ENCODE assay signal across 1 cellular context in genomic region chr12:123457980-123458779, GRCh38.
TF ChIP-seq lines count a peak whose summit lies in the region.

SNRNP35 (plus strand) TSS chr12:123458139; CDS start chr12:123465541, 7,402 bp downstream.

TF ChIP-seq in HepG2, 621 proteins besides CTCF, POLR2A, EP300 and RAD21 (continued from another document and continues in another):
- TF ChIP-seq, protein P1, sequence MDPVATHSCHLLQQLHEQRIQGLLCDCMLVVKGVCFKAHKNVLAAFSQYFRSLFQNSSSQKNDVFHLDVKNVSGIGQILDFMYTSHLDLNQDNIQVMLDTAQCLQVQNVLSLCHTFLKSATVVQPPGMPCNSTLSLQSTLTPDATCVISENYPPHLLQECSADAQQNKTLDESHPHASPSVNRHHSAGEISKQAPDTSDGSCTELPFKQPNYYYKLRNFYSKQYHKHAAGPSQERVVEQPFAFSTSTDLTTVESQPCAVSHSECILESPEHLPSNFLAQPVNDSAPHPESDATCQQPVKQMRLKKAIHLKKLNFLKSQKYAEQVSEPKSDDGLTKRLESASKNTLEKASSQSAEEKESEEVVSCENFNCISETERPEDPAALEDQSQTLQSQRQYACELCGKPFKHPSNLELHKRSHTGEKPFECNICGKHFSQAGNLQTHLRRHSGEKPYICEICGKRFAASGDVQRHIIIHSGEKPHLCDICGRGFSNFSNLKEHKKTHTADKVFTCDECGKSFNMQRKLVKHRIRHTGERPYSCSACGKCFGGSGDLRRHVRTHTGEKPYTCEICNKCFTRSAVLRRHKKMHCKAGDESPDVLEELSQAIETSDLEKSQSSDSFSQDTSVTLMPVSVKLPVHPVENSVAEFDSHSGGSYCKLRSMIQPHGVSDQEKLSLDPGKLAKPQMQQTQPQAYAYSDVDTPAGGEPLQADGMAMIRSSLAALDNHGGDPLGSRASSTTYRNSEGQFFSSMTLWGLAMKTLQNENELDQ (CRISPR knock-in tag; IDR thresholded peaks at IDR 0.05; ENCODE audit: borderline replicate concordance), result 0 out of 2 replicates have a peak, but pooled peaks have one; percentile 45
- peak; percentile 78 for TF ChIP-seq ZC3H13 (CRISPR knock-in tag; IDR thresholded peaks at IDR 0.05)
- TF ChIP-seq, protein P2, sequence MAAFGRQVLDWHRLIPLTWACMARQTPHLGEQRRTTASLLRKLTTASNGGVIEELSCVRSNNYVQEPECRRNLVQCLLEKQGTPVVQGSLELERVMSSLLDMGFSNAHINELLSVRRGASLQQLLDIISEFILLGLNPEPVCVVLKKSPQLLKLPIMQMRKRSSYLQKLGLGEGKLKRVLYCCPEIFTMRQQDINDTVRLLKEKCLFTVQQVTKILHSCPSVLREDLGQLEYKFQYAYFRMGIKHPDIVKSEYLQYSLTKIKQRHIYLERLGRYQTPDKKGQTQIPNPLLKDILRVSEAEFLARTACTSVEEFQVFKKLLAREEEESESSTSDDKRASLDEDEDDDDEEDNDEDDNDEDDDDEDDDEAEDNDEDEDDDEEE (CRISPR knock-in tag; IDR thresholded peaks at IDR 0.05), result peak; percentile 86; the same call in 1 of the 2 replicates
- no peak for TF ChIP-seq HNF4G (IDR thresholded peaks at IDR 0.05; ENCODE audit: borderline replicate concordance, low read depth, low read length)
- TF ChIP-seq HNF4G (CRISPR knock-in tag; IDR thresholded peaks at IDR 0.05; ENCODE audit: borderline replicate concordance, low read depth), result 0 out of 2 replicates have a peak, but pooled peaks have one; percentile 30
- no peak for TF ChIP-seq RNF219 (CRISPR knock-in tag; IDR thresholded peaks at IDR 0.05)
- TF ChIP-seq, protein P3, sequence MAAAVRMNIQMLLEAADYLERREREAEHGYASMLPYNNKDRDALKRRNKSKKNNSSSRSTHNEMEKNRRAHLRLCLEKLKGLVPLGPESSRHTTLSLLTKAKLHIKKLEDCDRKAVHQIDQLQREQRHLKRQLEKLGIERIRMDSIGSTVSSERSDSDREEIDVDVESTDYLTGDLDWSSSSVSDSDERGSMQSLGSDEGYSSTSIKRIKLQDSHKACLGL (CRISPR knock-in tag; IDR thresholded peaks at IDR 0.05), result peak; percentile 68
- no peak for TF ChIP-seq SNAPC4 (CRISPR knock-in tag; IDR thresholded peaks at IDR 0.05)
- TF ChIP-seq HNRNPL (IDR thresholded peaks at IDR 0.05; ENCODE audit: low read depth, low read length), result peak; percentile 76; the same call in 1 of the 2 replicates
- TF ChIP-seq ZNF136 (CRISPR knock-in tag; IDR thresholded peaks at IDR 0.05; ENCODE audit: low read depth), result 0 out of 2 replicates have a peak, but pooled peaks have one; percentile 23
- TF ChIP-seq PHF21A (CRISPR knock-in tag; IDR thresholded peaks at IDR 0.05), result peak; percentile 62; the same call in 1 of the 2 replicates
- TF ChIP-seq ZNF724P (CRISPR knock-in tag; IDR thresholded peaks at IDR 0.05; ENCODE audit: borderline replicate concordance), result no peak
- TF ChIP-seq SP140L (CRISPR knock-in tag; IDR thresholded peaks at IDR 0.05; ENCODE audit: borderline replicate concordance), result no peak
- TF ChIP-seq, protein P4, sequence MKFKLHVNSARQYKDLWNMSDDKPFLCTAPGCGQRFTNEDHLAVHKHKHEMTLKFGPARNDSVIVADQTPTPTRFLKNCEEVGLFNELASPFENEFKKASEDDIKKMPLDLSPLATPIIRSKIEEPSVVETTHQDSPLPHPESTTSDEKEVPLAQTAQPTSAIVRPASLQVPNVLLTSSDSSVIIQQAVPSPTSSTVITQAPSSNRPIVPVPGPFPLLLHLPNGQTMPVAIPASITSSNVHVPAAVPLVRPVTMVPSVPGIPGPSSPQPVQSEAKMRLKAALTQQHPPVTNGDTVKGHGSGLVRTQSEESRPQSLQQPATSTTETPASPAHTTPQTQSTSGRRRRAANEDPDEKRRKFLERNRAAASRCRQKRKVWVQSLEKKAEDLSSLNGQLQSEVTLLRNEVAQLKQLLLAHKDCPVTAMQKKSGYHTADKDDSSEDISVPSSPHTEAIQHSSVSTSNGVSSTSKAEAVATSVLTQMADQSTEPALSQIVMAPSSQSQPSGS (CRISPR knock-in tag; IDR thresholded peaks at IDR 0.05), result 0 out of 2 replicates have a peak, but pooled peaks have one; percentile 21
- no peak; the same call in 1 of the 2 replicates for TF ChIP-seq NR2F2 (IDR thresholded peaks at IDR 0.05; ENCODE audit: borderline replicate concordance, low read depth)
- TF ChIP-seq, protein P5, sequence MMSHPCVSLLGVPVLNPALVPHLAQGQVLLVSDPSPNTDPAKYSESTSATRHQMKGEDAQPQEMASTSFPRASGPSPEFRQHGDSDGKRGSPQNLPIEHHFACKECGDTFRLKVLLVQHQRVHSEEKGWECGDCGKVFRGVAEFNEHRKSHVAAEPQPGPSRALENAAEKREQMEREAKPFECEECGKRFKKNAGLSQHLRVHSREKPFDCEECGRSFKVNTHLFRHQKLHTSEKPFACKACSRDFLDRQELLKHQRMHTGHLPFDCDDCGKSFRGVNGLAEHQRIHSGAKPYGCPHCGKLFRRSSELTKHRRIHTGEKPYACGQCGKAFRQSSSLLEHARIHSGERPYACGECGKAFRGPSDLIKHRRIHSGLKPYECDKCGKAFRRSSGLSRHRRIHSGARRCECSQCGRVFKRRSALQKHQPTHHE (CRISPR knock-in tag; IDR thresholded peaks at IDR 0.05; ENCODE audit: borderline replicate concordance), result peak; percentile 51; the same call in 1 of the 2 replicates
- TF ChIP-seq ARID4A (CRISPR knock-in tag; IDR thresholded peaks at IDR 0.05; ENCODE audit: borderline replicate concordance), result peak; percentile 86; the same call in 1 of the 2 replicates
- 0 out of 2 replicates have a peak, but pooled peaks have one; percentile 36 for TF ChIP-seq FOSL2 (CRISPR knock-in tag; IDR thresholded peaks at IDR 0.05)
- TF ChIP-seq, protein P6, sequence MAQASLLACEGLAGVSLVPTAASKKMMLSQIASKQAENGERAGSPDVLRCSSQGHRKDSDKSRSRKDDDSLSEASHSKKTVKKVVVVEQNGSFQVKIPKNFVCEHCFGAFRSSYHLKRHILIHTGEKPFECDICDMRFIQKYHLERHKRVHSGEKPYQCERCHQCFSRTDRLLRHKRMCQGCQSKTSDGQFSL (CRISPR knock-in tag; IDR thresholded peaks at IDR 0.05), result 0 out of 2 replicates have a peak, but pooled peaks have one; percentile 42
- TF ChIP-seq KDM3A (CRISPR knock-in tag; IDR thresholded peaks at IDR 0.05; ENCODE audit: low read depth), result peak; percentile 37; the same call in 1 of the 2 replicates
- TF ChIP-seq, protein P7, sequence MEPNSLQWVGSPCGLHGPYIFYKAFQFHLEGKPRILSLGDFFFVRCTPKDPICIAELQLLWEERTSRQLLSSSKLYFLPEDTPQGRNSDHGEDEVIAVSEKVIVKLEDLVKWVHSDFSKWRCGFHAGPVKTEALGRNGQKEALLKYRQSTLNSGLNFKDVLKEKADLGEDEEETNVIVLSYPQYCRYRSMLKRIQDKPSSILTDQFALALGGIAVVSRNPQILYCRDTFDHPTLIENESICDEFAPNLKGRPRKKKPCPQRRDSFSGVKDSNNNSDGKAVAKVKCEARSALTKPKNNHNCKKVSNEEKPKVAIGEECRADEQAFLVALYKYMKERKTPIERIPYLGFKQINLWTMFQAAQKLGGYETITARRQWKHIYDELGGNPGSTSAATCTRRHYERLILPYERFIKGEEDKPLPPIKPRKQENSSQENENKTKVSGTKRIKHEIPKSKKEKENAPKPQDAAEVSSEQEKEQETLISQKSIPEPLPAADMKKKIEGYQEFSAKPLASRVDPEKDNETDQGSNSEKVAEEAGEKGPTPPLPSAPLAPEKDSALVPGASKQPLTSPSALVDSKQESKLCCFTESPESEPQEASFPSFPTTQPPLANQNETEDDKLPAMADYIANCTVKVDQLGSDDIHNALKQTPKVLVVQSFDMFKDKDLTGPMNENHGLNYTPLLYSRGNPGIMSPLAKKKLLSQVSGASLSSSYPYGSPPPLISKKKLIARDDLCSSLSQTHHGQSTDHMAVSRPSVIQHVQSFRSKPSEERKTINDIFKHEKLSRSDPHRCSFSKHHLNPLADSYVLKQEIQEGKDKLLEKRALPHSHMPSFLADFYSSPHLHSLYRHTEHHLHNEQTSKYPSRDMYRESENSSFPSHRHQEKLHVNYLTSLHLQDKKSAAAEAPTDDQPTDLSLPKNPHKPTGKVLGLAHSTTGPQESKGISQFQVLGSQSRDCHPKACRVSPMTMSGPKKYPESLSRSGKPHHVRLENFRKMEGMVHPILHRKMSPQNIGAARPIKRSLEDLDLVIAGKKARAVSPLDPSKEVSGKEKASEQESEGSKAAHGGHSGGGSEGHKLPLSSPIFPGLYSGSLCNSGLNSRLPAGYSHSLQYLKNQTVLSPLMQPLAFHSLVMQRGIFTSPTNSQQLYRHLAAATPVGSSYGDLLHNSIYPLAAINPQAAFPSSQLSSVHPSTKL (CRISPR knock-in tag; IDR thresholded peaks at IDR 0.05), result peak; percentile 68
- 0 out of 2 replicates have a peak, but pooled peaks have one; percentile 16 for TF ChIP-seq HMG20A (CRISPR knock-in tag; IDR thresholded peaks at IDR 0.05; ENCODE audit: borderline replicate concordance)
- TF ChIP-seq GABPA (IDR thresholded peaks at IDR 0.05; ENCODE audit: low read depth, low read length), result peak; percentile 27; the same call in 1 of the 2 replicates
- TF ChIP-seq GABPA (CRISPR knock-in tag; IDR thresholded peaks at IDR 0.05; ENCODE audit: low read depth), result peak; percentile 82
- no peak for TF ChIP-seq RORA (CRISPR knock-in tag; IDR thresholded peaks at IDR 0.05)
- TF ChIP-seq KDM2A (CRISPR knock-in tag; IDR thresholded peaks at IDR 0.05; ENCODE audit: borderline replicate concordance, low read depth), result peak; percentile 93
- peak; percentile 84; the same call in 1 of the 2 replicates for TF ChIP-seq ZSCAN31 (CRISPR knock-in tag; IDR thresholded peaks at IDR 0.05; ENCODE audit: low read depth)
